ENCODE assay signal across 18 cellular contexts in genomic region chr16:57681950-57682728, GRCh38. TPM values are rescaled to one million over a fixed set of nuclear protein-coding genes. Genes with fewer than 3 reads are reported as not detected.
DNase-seq lines count a peak whose midpoint lies in the region; ATAC-seq, FAIRE-seq and TF ChIP-seq lines count a peak whose summit lies in the region.
"Had no signal": no experiment of that assay in that cellular context is flagged by ENCODE, and none has a peak within 500 bp of the region (broad histone marks: within the 10 kb centered on the region; RNA-seq: fewer than 3 reads in every experiment).

No MANE protein-coding gene starts in this region.

- H3K27ac ChIP-seq in left ventricle myocardium inferior (replicated peaks) (no peak overlapping the region), K562 (ENCODE audit: extremely low read depth, low read depth, low read length) (no peak overlapping the region; the same call in 2 of the 3 replicates), neural progenitor cell (no peak overlapping the region), spleen (no peak overlapping the region), thyroid gland (no peak overlapping the region), substantia nigra (ENCODE audit: low read depth, low read length, poor library complexity, severe bottlenecking) (no peak overlapping the region)
- H3K27ac ChIP-seq: C4-2B had no signal

- BruUV-seq in K562 (replicated peaks; lab: Mats Ljungman, UMichigan), result no TSS peak

- H3K4me3 Mint-ChIP-seq in neural progenitor cell, result no peak overlapping the region
- H3K4me3 Mint-ChIP-seq: CD4-positive, alpha-beta memory T cell; GM23338; H9 had no signal

- H3K36me3 ChIP-seq in left ventricle myocardium inferior (no peaks in the 10 kb centered on the region), K562 (ENCODE audit: control insufficient read depth, insufficient read depth, low read length) (no peaks in the 10 kb centered on the region), neural progenitor cell (no peaks in the 10 kb centered on the region), spleen (peaks cover 0 to 75% (median 0%) of the 10 kb centered on the region in 6 donors), thyroid gland (no peaks in the 10 kb centered on the region)

- H3K27me3 ChIP-seq in left ventricle myocardium inferior (ENCODE audit: low read depth), result no peaks in the 10 kb centered on the region
- no peaks in the 10 kb centered on the region for H3K27me3 ChIP-seq in K562 (ENCODE audit: control insufficient read depth in 2 of 2, insufficient read depth in 2 of 2, low read length in 2 of 2)
- no peaks in the 10 kb centered on the region for H3K27me3 ChIP-seq in neural progenitor cell
- H3K27me3 ChIP-seq in spleen (replicated peaks in 1 of 7), result no peaks in the 10 kb centered on the region
- H3K27me3 ChIP-seq in thyroid gland, result no peaks in the 10 kb centered on the region

- peaks cover 15% of the 10 kb centered on the region for H3K4me1 Mint-ChIP-seq in neural progenitor cell
- H3K4me1 Mint-ChIP-seq: CD4-positive, alpha-beta memory T cell had no signal

- in situ Hi-C loops in K562 (cut with MboI), result no loop called here

- peaks cover 4% of the 10 kb centered on the region for H3K27me3 Mint-ChIP-seq in neural progenitor cell (ENCODE audit: insufficient read depth, low read depth)

- no peaks in the 10 kb centered on the region for H3K9me3 Mint-ChIP-seq in neural progenitor cell
- H3K9me3 Mint-ChIP-seq: CD4-positive, alpha-beta memory T cell; GM23338; H9 had no signal

- no peak for FAIRE-seq in K562 (lab: Jason Lieb, UNC)
- FAIRE-seq: G401.6, GM12891 had no signal

- H3K4me3 ChIP-seq in left ventricle myocardium inferior, result no peak overlapping the region
- H3K4me3 ChIP-seq in K562, result no peak overlapping the region
- H3K4me3 ChIP-seq in neural progenitor cell, result no peak overlapping the region
- H3K4me3 ChIP-seq in spleen, result no peak overlapping the region
- no peak overlapping the region for H3K4me3 ChIP-seq in thyroid gland (replicated peaks in 1 of 3)
- H3K4me3 ChIP-seq: GM23338 had no signal

- no peak for TF ChIP-seq CTCF in left ventricle myocardium inferior (IDR thresholded peaks at IDR 0.05; ENCODE audit: borderline replicate concordance)
- no peak for TF ChIP-seq CTCF in K562 (IDR thresholded peaks at IDR 0.05 in 2 of 3, conservative IDR thresholded peaks at IDR 0.05 in 1 of 3; ENCODE audit: insufficient read depth in 2 of 3, low read depth in 1 of 3, low read length in 3 of 3)
- no peak for TF ChIP-seq CTCF in neural progenitor cell (IDR thresholded peaks at IDR 0.05)
- TF ChIP-seq CTCF in spleen (IDR thresholded peaks at IDR 0.05 in 8 of 11, conservative IDR thresholded peaks at IDR 0.05 in 3 of 11), result no peak
- TF ChIP-seq CTCF in thyroid gland (IDR thresholded peaks at IDR 0.05), result no peak

- TF ChIP-seq POLR2A in K562 (conservative IDR thresholded peaks at IDR 0.05), result no peak
- TF ChIP-seq POLR2A in spleen (IDR thresholded peaks at IDR 0.05), result no peak
- TF ChIP-seq POLR2A in thyroid gland (IDR thresholded peaks at IDR 0.05), result no peak

- H3K79me2 ChIP-seq in K562 (ENCODE audit: control insufficient read depth, insufficient read depth, low read length) (no peaks in the 10 kb centered on the region), neural progenitor cell (ENCODE audit: low read depth) (no peaks in the 10 kb centered on the region)

- H3K36me3 Mint-ChIP-seq in neural progenitor cell, result no peaks in the 10 kb centered on the region
- H3K36me3 Mint-ChIP-seq: CD4-positive, alpha-beta memory T cell had no signal

- WGBS in K562 (ENCODE audit: insufficient coverage, low coverage, missing lambda C conversion rate), result 78% methylated on average over 7 of the region's 13 CpGs
- WGBS in spleen, 5 donors, result 87 to 97% (median 92%) methylated on average over 10 to 13 of the region's 13 CpGs
- 93 to 96% methylated on average over 8 to 11 of the region's 13 CpGs for WGBS in thyroid gland, 2 donors

- CTCF ChIA-PET in K562 (lab: Yijun Ruan, JAX; ENCODE audit: low intra/inter-chr PET ratio), result no interaction called here

- POLR2A ChIA-PET in K562 (lab: Yijun Ruan, JAX), result interaction anchor here (0.6 to 2.7 kb wide), 6 partner anchors 10 to 159 kb away, joined by 3 to 12 read pairs (median 4); partner anchors contain the start of gene DRC7

- peaks cover 10% of the 10 kb centered on the region for H3K4me1 ChIP-seq in left ventricle myocardium inferior
- H3K4me1 ChIP-seq in K562 (replicated peaks in 1 of 2; ENCODE audit: control insufficient read depth in 2 of 2, insufficient read depth in 2 of 2, low read length in 2 of 2), result peaks cover 13 to 36% of the 10 kb centered on the region in 2 experiments; a peak in 4 of 5 replicates
- H3K4me1 ChIP-seq in neural progenitor cell, result no peaks in the 10 kb centered on the region
- H3K4me1 ChIP-seq in spleen, result peaks cover 0 to 46% (median 2%) of the 10 kb centered on the region in 6 donors
- H3K4me1 ChIP-seq in thyroid gland, result no peaks in the 10 kb centered on the region

- H3K9ac ChIP-seq in K562 (ENCODE audit: insufficient read depth in 1 of 2, low read depth in 2 of 2, low read length in 2 of 2) (peak overlapping the region in 1 of 2 experiments; percentile 73; a peak in 2 of 4 replicates), neural progenitor cell (no peak overlapping the region)

- peak overlapping the region; percentile 72 for H3K27ac Mint-ChIP-seq in neural progenitor cell
- H3K27ac Mint-ChIP-seq: CD4-positive, alpha-beta memory T cell had no signal

- intact Hi-C loops in Right ventricle myocardium inferior (cut with DNase I), result no loop called here
- intact Hi-C loops in left ventricle myocardium inferior (cut with micrococcal nuclease), result no loop called here
- intact Hi-C loops in K562 (cut with micrococcal nuclease), result no loop called here
- intact Hi-C loops in spleen (cut with DNase I; ENCODE audit: low total_unique reads), result no loop called here
- intact Hi-C loops in thyroid gland (cut with DNase I), result no loop called here

- H3F3A ChIP-seq in neural progenitor cell (ENCODE audit: low read depth), result no peaks in the 10 kb centered on the region

- DNase-seq in Right ventricle myocardium inferior (ENCODE audit: missing footprints), result peak; percentile 15
- DNase-seq in left ventricle myocardium inferior, result no peak
- DNase-seq in K562 (ENCODE audit: extremely low read depth in 1 of 4, low spot score in 3 of 4), result no peak
- DNase-seq in neural progenitor cell (ENCODE audit: low spot score), result no peak
- DNase-seq in spleen, result peak; percentile 66
- DNase-seq in thyroid gland, result no peak
- no peak for DNase-seq in substantia nigra (lab: John Stamatoyannopoulos, UW)
- DNase-seq: ACHN; CD4-positive, alpha-beta memory T cell; DMS79 treated with DMSO at 0.1 percent for 48 hours; EL; H9 had no signal

- TF ChIP-seq RAD21 in K562 (CRISPR knock-in tag; conservative IDR thresholded peaks at IDR 0.05 in 1 of 2, IDR thresholded peaks at IDR 0.05 in 1 of 2), result no peak

- ATAC-seq in Right ventricle myocardium inferior, result no peak
- ATAC-seq in K562, result no peak
- ATAC-seq: GM23338 had no signal

- H4K20me1 ChIP-seq in K562 (replicated peaks; ENCODE audit: control insufficient read depth, insufficient read depth, low read length) (no peaks in the 10 kb centered on the region), neural progenitor cell (ENCODE audit: low read depth) (no peaks in the 10 kb centered on the region)

- H2AFZ ChIP-seq in K562 (ENCODE audit: low read depth, low read length) (no peak overlapping the region), neural progenitor cell (replicated peaks) (no peak overlapping the region)
- H2AFZ ChIP-seq: GM23338 had no signal

- no peak for TF ChIP-seq EP300 in K562 (IDR thresholded peaks at IDR 0.05; ENCODE audit: low read length)

- H3K9me3 ChIP-seq in left ventricle myocardium inferior (replicated peaks) (no peaks in the 10 kb centered on the region), K562 (replicated peaks; ENCODE audit: control insufficient read depth, insufficient read depth, low read depth, low read length) (no peaks in the 10 kb centered on the region), neural progenitor cell (ENCODE audit: low read depth) (no peaks in the 10 kb centered on the region), spleen (no peaks in the 10 kb centered on the region), thyroid gland (no peaks in the 10 kb centered on the region)

- H3K4me2 ChIP-seq in K562 (ENCODE audit: insufficient read depth, low read length), result no peak overlapping the region
- no peak overlapping the region for H3K4me2 ChIP-seq in neural progenitor cell
- H3K4me2 ChIP-seq: GM23338 had no signal

- no peaks in the 10 kb centered on the region for H3K9me1 ChIP-seq in K562 (ENCODE audit: control insufficient read depth, insufficient read depth, low read length)

RNA-seq across cellular contexts. Expression of gene DRC7, which starts 12.5 kb away (rescaled TPM):
- total RNA-seq in Right ventricle myocardium inferior, result not detected
- total RNA-seq in left ventricle myocardium inferior, result not detected
- total RNA-seq in K562 (2011; cell fraction: chromatin; rRNA removed; ENCODE audit: low replicate concordance), result 0.90 and 1.9 TPM in 2 replicates
- total RNA-seq in K562 (2011; cell fraction: nucleolus; rRNA removed), result not detected in 2 replicates
- total RNA-seq in K562 (2011; cell fraction: nucleoplasm; rRNA removed), result 0.15 TPM in 1 of 2 replicates, not detected in the other
- 0.09 TPM in 1 of 2 replicates, not detected in the other for total RNA-seq in K562 (2014; rRNA removed)
- 0.04 TPM in 1 of 2 replicates, not detected in the other for total RNA-seq in K562 (2014; rRNA removed; fragmentation: Illumina TruSeq; extraction: Trizol)
- total RNA-seq in K562 (2015; rRNA removed; fragmentation: Illumina TruSeq; extraction: Trizol), result 0.19 and 0.33 TPM in 2 replicates
- 0.22 and 0.24 TPM in 2 replicates for total RNA-seq in K562 (2021)
- polyA plus RNA-seq in K562 (2011; rRNA removed), result 0.13 and 0.53 TPM in 2 replicates
- 0.07 and 0.40 TPM in 2 replicates for polyA plus RNA-seq in K562 (2011; cell fraction: cytosol; rRNA removed)
- polyA plus RNA-seq in K562 (2011; cell fraction: nucleus; rRNA removed), result 0.65 and 1.0 TPM in 2 replicates
- polyA plus RNA-seq in K562 (2012), result 0.51 and 1.4 TPM in 2 replicates
- polyA plus RNA-seq in K562 (2014; fragmentation: Illumina TruSeq; extraction: Trizol), result 0.12 and 0.29 TPM in 2 replicates
- not detected for polyA plus RNA-seq in K562 (2014; fragmentation: Nextera tagmentation; extraction: Ambion mirVana)
- not detected in 2 replicates for polyA plus RNA-seq in K562 (2014; rRNA removed)
- 0.35 and 0.69 TPM in 2 replicates for polyA minus RNA-seq in K562 (2011; rRNA and poly(A)+ RNA removed)
- polyA minus RNA-seq in K562 (2011; cell fraction: cytosol; rRNA and poly(A)+ RNA removed), result not detected in 2 replicates
- polyA minus RNA-seq in K562 (2011; cell fraction: nucleus; rRNA and poly(A)+ RNA removed), result 0.27 and 0.67 TPM in 2 replicates
- total RNA-seq in neural progenitor cell (ENCODE audit: low replicate concordance), result 0.41 and 0.84 TPM in 2 replicates
- 1 to 10 TPM in 1 of 7 donors, under 1 TPM in 2, not detected in 4; 0.20 to 2.1 (median 0.60) TPM for total RNA-seq in spleen
- polyA plus RNA-seq in spleen, result under 1 TPM; 0.03 to 0.11 (median 0.06) TPM
- total RNA-seq in thyroid gland, result 1 to 10 TPM in 1 of 4 donors, under 1 TPM in 1, not detected in 2; 0.22 to 7.1 TPM
- total RNA-seq: A172; CD4-positive, alpha-beta memory T cell; GM23338; HT-29 had no signal
- polyA plus RNA-seq: CD4-positive, alpha-beta memory T cell; GM23338 had no signal

RNA-seq across cellular contexts. Expression of gene ADGRG3, which starts 14.0 kb away (rescaled TPM):
- 0.87 TPM for total RNA-seq in Right ventricle myocardium inferior
- 0.36 TPM for total RNA-seq in left ventricle myocardium inferior
- 0.40 and 1.00 TPM in 2 replicates for total RNA-seq in K562 (2011; cell fraction: chromatin; rRNA removed; ENCODE audit: low replicate concordance)
- total RNA-seq in K562 (2011; cell fraction: nucleolus; rRNA removed), result 0.17 and 0.66 TPM in 2 replicates
- total RNA-seq in K562 (2011; cell fraction: nucleoplasm; rRNA removed), result 0.29 TPM in 1 of 2 replicates, not detected in the other
- not detected in 2 replicates for total RNA-seq in K562 (2014; rRNA removed)
- 0.16 TPM in 1 of 2 replicates, not detected in the other for total RNA-seq in K562 (2014; rRNA removed; fragmentation: Illumina TruSeq; extraction: Trizol)
- total RNA-seq in K562 (2015; rRNA removed; fragmentation: Illumina TruSeq; extraction: Trizol), result 0.08 TPM in 1 of 2 replicates, not detected in the other
- 0.09 and 0.16 TPM in 2 replicates for total RNA-seq in K562 (2021)
- polyA plus RNA-seq in K562 (2011; rRNA removed), result 0.13 and 0.18 TPM in 2 replicates
- 0.09 and 0.18 TPM in 2 replicates for polyA plus RNA-seq in K562 (2011; cell fraction: cytosol; rRNA removed)
- polyA plus RNA-seq in K562 (2011; cell fraction: nucleus; rRNA removed), result 0.51 and 0.59 TPM in 2 replicates
- 0.03 and 2.0 TPM in 2 replicates for polyA plus RNA-seq in K562 (2012)
- 0.09 and 0.10 TPM in 2 replicates for polyA plus RNA-seq in K562 (2014; fragmentation: Illumina TruSeq; extraction: Trizol)
- under 1 TPM; 0.10 to 0.30 TPM for polyA plus RNA-seq in K562 (2014; fragmentation: Nextera tagmentation; extraction: Ambion mirVana)
- 0.24 and 0.52 TPM in 2 replicates for polyA plus RNA-seq in K562 (2014; rRNA removed)
- 0.21 TPM in 1 of 2 replicates, not detected in the other for polyA minus RNA-seq in K562 (2011; rRNA and poly(A)+ RNA removed)
- not detected in 2 replicates for polyA minus RNA-seq in K562 (2011; cell fraction: cytosol; rRNA and poly(A)+ RNA removed)
- 0.27 TPM in 1 of 2 replicates, not detected in the other for polyA minus RNA-seq in K562 (2011; cell fraction: nucleus; rRNA and poly(A)+ RNA removed)
- total RNA-seq in neural progenitor cell (ENCODE audit: low replicate concordance), result not detected in 2 replicates
- 100 to 1,000 TPM in 2 of 7 donors, 10 to 100 TPM in 5; 16.6 to 116 (median 34.2) TPM for total RNA-seq in spleen
- 10 to 100 TPM in 1 of 3 donors, 1 to 10 TPM in 2; 2.5 to 15.3 (median 8.5) TPM for polyA plus RNA-seq in spleen
- total RNA-seq in thyroid gland, result 10 to 100 TPM in 2 of 4 donors, 1 to 10 TPM in 2; 3.8 to 14.2 (median 8.2) TPM
- total RNA-seq: A172; CD4-positive, alpha-beta memory T cell; GM23338; HT-29 had no signal
- polyA plus RNA-seq: CD4-positive, alpha-beta memory T cell; GM23338 had no signal

RNA-seq across cellular contexts. Expression of gene KATNB1, which starts 53.4 kb away (rescaled TPM):
- 8.5 TPM for total RNA-seq in Right ventricle myocardium inferior
- total RNA-seq in left ventricle myocardium inferior, result 11.2 TPM
- total RNA-seq in K562 (2011; cell fraction: chromatin; rRNA removed; ENCODE audit: low replicate concordance), result 32.2 and 108 TPM in 2 replicates
- total RNA-seq in K562 (2011; cell fraction: nucleolus; rRNA removed), result 85.9 and 107 TPM in 2 replicates
- 35.6 and 47.7 TPM in 2 replicates for total RNA-seq in K562 (2011; cell fraction: nucleoplasm; rRNA removed)
- 41.7 and 49.9 TPM in 2 replicates for total RNA-seq in K562 (2014; rRNA removed)
- 11.0 and 12.4 TPM in 2 replicates for total RNA-seq in K562 (2014; rRNA removed; fragmentation: Illumina TruSeq; extraction: Trizol)
- 16.2 and 19.2 TPM in 2 replicates for total RNA-seq in K562 (2015; rRNA removed; fragmentation: Illumina TruSeq; extraction: Trizol)
- total RNA-seq in K562 (2021), result 50.2 and 52.6 TPM in 2 replicates
- 21.9 and 35.8 TPM in 2 replicates for polyA plus RNA-seq in K562 (2011; rRNA removed)
- polyA plus RNA-seq in K562 (2011; cell fraction: cytosol; rRNA removed), result 23.3 and 42.8 TPM in 2 replicates
- polyA plus RNA-seq in K562 (2011; cell fraction: nucleus; rRNA removed), result 157 and 196 TPM in 2 replicates
- 32.5 and 46.3 TPM in 2 replicates for polyA plus RNA-seq in K562 (2012)
- 34.2 and 55.7 TPM in 2 replicates for polyA plus RNA-seq in K562 (2014; fragmentation: Illumina TruSeq; extraction: Trizol)
- polyA plus RNA-seq in K562 (2014; fragmentation: Nextera tagmentation; extraction: Ambion mirVana), result 1 to 10 TPM; 1.2 to 2.6 TPM
- 39.6 and 48.0 TPM in 2 replicates for polyA plus RNA-seq in K562 (2014; rRNA removed)
- polyA minus RNA-seq in K562 (2011; rRNA and poly(A)+ RNA removed), result 9.4 and 10.4 TPM in 2 replicates
- polyA minus RNA-seq in K562 (2011; cell fraction: cytosol; rRNA and poly(A)+ RNA removed), result 17.7 and 29.2 TPM in 2 replicates
- polyA minus RNA-seq in K562 (2011; cell fraction: nucleus; rRNA and poly(A)+ RNA removed), result 35.1 and 38.8 TPM in 2 replicates
- 33.5 and 48.2 TPM in 2 replicates for total RNA-seq in neural progenitor cell (ENCODE audit: low replicate concordance)
- 10 to 100 TPM; 15.7 to 23.1 (median 18.2) TPM for total RNA-seq in spleen
- polyA plus RNA-seq in spleen, result 10 to 100 TPM; 10.6 to 14.5 (median 11.2) TPM
- 10 to 100 TPM; 11.4 to 27.6 (median 26.1) TPM for total RNA-seq in thyroid gland

RNA-seq across cellular contexts. Expression of gene ADGRG1, which starts 53.7 kb away (rescaled TPM):
- total RNA-seq in Right ventricle myocardium inferior (23.1 TPM), left ventricle myocardium inferior (21.3 TPM), K562 (2014; rRNA removed) (not detected in 2 replicates), K562 (2014; rRNA removed; fragmentation: Illumina TruSeq; extraction: Trizol) (not detected in 2 replicates), K562 (2015; rRNA removed; fragmentation: Illumina TruSeq; extraction: Trizol) (not detected in 2 replicates), K562 (2021) (0.31 TPM in 1 of 2 replicates, not detected in the other), neural progenitor cell (ENCODE audit: low replicate concordance) (8.0 and 17.5 TPM in 2 replicates), spleen (10 to 100 TPM in 4 of 7 donors, 1 to 10 TPM in 3; 6.9 to 23.7 (median 10.5) TPM), thyroid gland (100 to 1,000 TPM; 120 to 295 (median 239) TPM)
- 0.81 and 1.3 TPM in 2 replicates for total RNA-seq in K562 (2011; cell fraction: chromatin; rRNA removed; ENCODE audit: low replicate concordance)
- total RNA-seq in K562 (2011; cell fraction: nucleolus; rRNA removed), result 0.79 and 1.0 TPM in 2 replicates
- 0.81 and 2.1 TPM in 2 replicates for total RNA-seq in K562 (2011; cell fraction: nucleoplasm; rRNA removed)
- polyA plus RNA-seq in K562 (2011; rRNA removed) (0.04 and 0.57 TPM in 2 replicates), K562 (2014; fragmentation: Illumina TruSeq; extraction: Trizol) (0.16 and 0.29 TPM in 2 replicates), K562 (2014; fragmentation: Nextera tagmentation; extraction: Ambion mirVana) (not detected), K562 (2014; rRNA removed) (0.34 TPM in 1 of 2 replicates, not detected in the other), spleen (1 to 10 TPM; 1.0 to 2.7 (median 1.2) TPM)
- 0.12 and 0.15 TPM in 2 replicates for polyA plus RNA-seq in K562 (2011; cell fraction: cytosol; rRNA removed)
- 0.70 and 0.81 TPM in 2 replicates for polyA plus RNA-seq in K562 (2011; cell fraction: nucleus; rRNA removed)
- polyA plus RNA-seq in K562 (2012), result 0.39 and 0.44 TPM in 2 replicates
- polyA minus RNA-seq in K562 (2011; rRNA and poly(A)+ RNA removed), result 0.18 TPM in 2 replicates
- not detected in 2 replicates for polyA minus RNA-seq in K562 (2011; cell fraction: cytosol; rRNA and poly(A)+ RNA removed)
- 0.33 TPM in 1 of 2 replicates, not detected in the other for polyA minus RNA-seq in K562 (2011; cell fraction: nucleus; rRNA and poly(A)+ RNA removed)

Comparison
In these comparisons a context has a peak if more than half of its experiments do, and no peak if none do; other contexts are left out.
1. DNase-seq: peak in Right ventricle myocardium inferior (single experiment) and spleen (single experiment); none in left ventricle myocardium inferior (single experiment), K562 (0 of 4), neural progenitor cell (single experiment), thyroid gland (0 of 2) and substantia nigra (0 of 49).